1 cellular context compared by ENCODE assay signal in genomic region chr1:3481836-3482589, GRCh38.
TF ChIP-seq lines count a peak whose summit lies in the region.

No MANE protein-coding gene starts in this region.

TF ChIP-seq in HepG2, 621 proteins besides CTCF, POLR2A, EP300 and RAD21:
- no peak for TF ChIP-seq IRF2 (CRISPR knock-in tag; IDR thresholded peaks at IDR 0.05)
- TF ChIP-seq HOXA3 (CRISPR knock-in tag; IDR thresholded peaks at IDR 0.05): no peak
- TF ChIP-seq ZBTB39 (CRISPR knock-in tag; IDR thresholded peaks at IDR 0.05): no peak
- no peak for TF ChIP-seq ZNF709 (CRISPR knock-in tag; IDR thresholded peaks at IDR 0.05)
- no peak for TF ChIP-seq ZNF256 (CRISPR knock-in tag; conservative IDR thresholded peaks at IDR 0.05)
- TF ChIP-seq TBL1XR1 (IDR thresholded peaks at IDR 0.05; ENCODE audit: borderline replicate concordance, low read length, partially characterized antibody): no peak
- no peak for TF ChIP-seq SAFB2 (CRISPR knock-in tag; IDR thresholded peaks at IDR 0.05; ENCODE audit: borderline replicate concordance, low read depth)
- no peak for TF ChIP-seq RBM39 (IDR thresholded peaks at IDR 0.05; ENCODE audit: low read depth, low read length, poor library complexity, severe bottlenecking)
- no peak for TF ChIP-seq ZBTB7B (CRISPR knock-in tag; IDR thresholded peaks at IDR 0.05)
- no peak for TF ChIP-seq ZNF784 (CRISPR knock-in tag; IDR thresholded peaks at IDR 0.05; ENCODE audit: borderline replicate concordance)
- TF ChIP-seq, protein P1, sequence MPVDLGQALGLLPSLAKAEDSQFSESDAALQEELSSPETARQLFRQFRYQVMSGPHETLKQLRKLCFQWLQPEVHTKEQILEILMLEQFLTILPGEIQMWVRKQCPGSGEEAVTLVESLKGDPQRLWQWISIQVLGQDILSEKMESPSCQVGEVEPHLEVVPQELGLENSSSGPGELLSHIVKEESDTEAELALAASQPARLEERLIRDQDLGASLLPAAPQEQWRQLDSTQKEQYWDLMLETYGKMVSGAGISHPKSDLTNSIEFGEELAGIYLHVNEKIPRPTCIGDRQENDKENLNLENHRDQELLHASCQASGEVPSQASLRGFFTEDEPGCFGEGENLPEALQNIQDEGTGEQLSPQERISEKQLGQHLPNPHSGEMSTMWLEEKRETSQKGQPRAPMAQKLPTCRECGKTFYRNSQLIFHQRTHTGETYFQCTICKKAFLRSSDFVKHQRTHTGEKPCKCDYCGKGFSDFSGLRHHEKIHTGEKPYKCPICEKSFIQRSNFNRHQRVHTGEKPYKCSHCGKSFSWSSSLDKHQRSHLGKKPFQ (CRISPR knock-in tag; IDR thresholded peaks at IDR 0.05; ENCODE audit: insufficient replicate concordance): no peak
- no peak for TF ChIP-seq HDAC6 (IDR thresholded peaks at IDR 0.05; ENCODE audit: low read depth, low read length)
- peak; percentile 12; the same call in 1 of the 2 replicates for TF ChIP-seq AKAP8 (CRISPR knock-in tag; IDR thresholded peaks at IDR 0.05)
- TF ChIP-seq KLF16 (CRISPR knock-in tag; IDR thresholded peaks at IDR 0.05): no peak
- TF ChIP-seq RBFOX2 (IDR thresholded peaks at IDR 0.05; ENCODE audit: low read depth, low read length): peak; percentile 60; the same call in 1 of the 2 replicates
- TF ChIP-seq FOSL2 (CRISPR knock-in tag; IDR thresholded peaks at IDR 0.05): peak; percentile 34; the same call in 1 of the 2 replicates
- no peak for TF ChIP-seq ZNF775 (CRISPR knock-in tag; IDR thresholded peaks at IDR 0.05; ENCODE audit: borderline replicate concordance)
- TF ChIP-seq POLR2G (IDR thresholded peaks at IDR 0.05; ENCODE audit: low read depth, low read length): peak; percentile 38; the same call in 1 of the 2 replicates
- peak; percentile 33; the same call in 1 of the 2 replicates for TF ChIP-seq RARA (CRISPR knock-in tag; IDR thresholded peaks at IDR 0.05)
- TF ChIP-seq ZNF616 (CRISPR knock-in tag; IDR thresholded peaks at IDR 0.05; ENCODE audit: low read depth): no peak
- TF ChIP-seq NR2F6 (IDR thresholded peaks at IDR 0.05): no peak
- no peak for TF ChIP-seq NR2F6 (CRISPR knock-in tag; IDR thresholded peaks at IDR 0.05)
- no peak for TF ChIP-seq STAG1 (CRISPR knock-in tag; IDR thresholded peaks at IDR 0.05)
- TF ChIP-seq ZNF619 (CRISPR knock-in tag; IDR thresholded peaks at IDR 0.05): no peak
- TF ChIP-seq ARID2 (CRISPR knock-in tag; IDR thresholded peaks at IDR 0.05; ENCODE audit: borderline replicate concordance): no peak
- no peak for TF ChIP-seq ZNF703 (CRISPR knock-in tag; IDR thresholded peaks at IDR 0.05; ENCODE audit: borderline replicate concordance)
- no peak for TF ChIP-seq ZNF207 (IDR thresholded peaks at IDR 0.05; ENCODE audit: borderline replicate concordance)
- no peak for TF ChIP-seq NFIC (IDR thresholded peaks at IDR 0.05; ENCODE audit: low read length)
